1 cellular context compared by ENCODE assay signal in the genomic region with DNA sequence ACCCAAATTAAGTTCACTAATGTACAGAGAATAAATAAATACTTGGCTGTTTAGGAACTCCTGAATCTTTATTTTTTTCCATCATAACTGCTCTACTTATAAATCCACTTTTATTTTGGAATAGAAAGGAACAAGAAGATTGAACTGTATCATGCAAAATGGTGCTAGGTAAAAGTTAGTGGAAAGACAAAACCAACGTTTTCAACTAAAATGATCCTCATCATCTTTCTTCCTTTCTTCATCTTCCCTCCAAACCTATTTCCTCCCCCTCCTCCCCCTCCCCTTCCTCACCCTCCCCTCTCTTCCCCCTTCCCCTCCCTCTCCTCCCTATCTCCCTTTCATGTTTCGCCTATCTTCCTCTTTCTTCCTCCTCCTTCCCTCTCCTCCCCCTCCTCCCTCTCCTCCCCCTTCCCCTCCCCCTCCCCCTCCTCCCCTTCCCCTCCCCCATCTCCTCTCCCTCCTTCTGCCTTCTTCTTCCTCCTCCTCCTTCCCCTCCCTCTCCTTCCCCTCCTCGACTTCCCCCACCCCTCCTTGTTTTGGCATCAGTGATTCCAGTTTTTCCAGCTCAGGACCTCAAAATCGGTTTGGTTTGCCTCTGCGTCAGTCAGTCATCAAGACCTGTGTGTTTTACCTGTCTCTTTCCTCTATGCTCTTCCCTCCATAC.
TF ChIP-seq lines count a peak whose summit lies in the region.

No MANE protein-coding gene starts in this region.

TF ChIP-seq in GM23338, 12 proteins besides CTCF, POLR2A, EP300 and RAD21 (continued from another document):
- TF ChIP-seq, protein P1, sequence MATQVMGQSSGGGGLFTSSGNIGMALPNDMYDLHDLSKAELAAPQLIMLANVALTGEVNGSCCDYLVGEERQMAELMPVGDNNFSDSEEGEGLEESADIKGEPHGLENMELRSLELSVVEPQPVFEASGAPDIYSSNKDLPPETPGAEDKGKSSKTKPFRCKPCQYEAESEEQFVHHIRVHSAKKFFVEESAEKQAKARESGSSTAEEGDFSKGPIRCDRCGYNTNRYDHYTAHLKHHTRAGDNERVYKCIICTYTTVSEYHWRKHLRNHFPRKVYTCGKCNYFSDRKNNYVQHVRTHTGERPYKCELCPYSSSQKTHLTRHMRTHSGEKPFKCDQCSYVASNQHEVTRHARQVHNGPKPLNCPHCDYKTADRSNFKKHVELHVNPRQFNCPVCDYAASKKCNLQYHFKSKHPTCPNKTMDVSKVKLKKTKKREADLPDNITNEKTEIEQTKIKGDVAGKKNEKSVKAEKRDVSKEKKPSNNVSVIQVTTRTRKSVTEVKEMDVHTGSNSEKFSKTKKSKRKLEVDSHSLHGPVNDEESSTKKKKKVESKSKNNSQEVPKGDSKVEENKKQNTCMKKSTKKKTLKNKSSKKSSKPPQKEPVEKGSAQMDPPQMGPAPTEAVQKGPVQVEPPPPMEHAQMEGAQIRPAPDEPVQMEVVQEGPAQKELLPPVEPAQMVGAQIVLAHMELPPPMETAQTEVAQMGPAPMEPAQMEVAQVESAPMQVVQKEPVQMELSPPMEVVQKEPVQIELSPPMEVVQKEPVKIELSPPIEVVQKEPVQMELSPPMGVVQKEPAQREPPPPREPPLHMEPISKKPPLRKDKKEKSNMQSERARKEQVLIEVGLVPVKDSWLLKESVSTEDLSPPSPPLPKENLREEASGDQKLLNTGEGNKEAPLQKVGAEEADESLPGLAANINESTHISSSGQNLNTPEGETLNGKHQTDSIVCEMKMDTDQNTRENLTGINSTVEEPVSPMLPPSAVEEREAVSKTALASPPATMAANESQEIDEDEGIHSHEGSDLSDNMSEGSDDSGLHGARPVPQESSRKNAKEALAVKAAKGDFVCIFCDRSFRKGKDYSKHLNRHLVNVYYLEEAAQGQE (IDR thresholded peaks at IDR 0.05; ENCODE audit: unreplicated experiment) = no peak
- no peak for TF ChIP-seq ZNF114 (CRISPR knock-in tag; IDR thresholded peaks at IDR 0.05)
- TF ChIP-seq EZH2phosphoT487 (IDR thresholded peaks at IDR 0.05; ENCODE audit: unreplicated experiment) = no peak
- TF ChIP-seq, protein P2, sequence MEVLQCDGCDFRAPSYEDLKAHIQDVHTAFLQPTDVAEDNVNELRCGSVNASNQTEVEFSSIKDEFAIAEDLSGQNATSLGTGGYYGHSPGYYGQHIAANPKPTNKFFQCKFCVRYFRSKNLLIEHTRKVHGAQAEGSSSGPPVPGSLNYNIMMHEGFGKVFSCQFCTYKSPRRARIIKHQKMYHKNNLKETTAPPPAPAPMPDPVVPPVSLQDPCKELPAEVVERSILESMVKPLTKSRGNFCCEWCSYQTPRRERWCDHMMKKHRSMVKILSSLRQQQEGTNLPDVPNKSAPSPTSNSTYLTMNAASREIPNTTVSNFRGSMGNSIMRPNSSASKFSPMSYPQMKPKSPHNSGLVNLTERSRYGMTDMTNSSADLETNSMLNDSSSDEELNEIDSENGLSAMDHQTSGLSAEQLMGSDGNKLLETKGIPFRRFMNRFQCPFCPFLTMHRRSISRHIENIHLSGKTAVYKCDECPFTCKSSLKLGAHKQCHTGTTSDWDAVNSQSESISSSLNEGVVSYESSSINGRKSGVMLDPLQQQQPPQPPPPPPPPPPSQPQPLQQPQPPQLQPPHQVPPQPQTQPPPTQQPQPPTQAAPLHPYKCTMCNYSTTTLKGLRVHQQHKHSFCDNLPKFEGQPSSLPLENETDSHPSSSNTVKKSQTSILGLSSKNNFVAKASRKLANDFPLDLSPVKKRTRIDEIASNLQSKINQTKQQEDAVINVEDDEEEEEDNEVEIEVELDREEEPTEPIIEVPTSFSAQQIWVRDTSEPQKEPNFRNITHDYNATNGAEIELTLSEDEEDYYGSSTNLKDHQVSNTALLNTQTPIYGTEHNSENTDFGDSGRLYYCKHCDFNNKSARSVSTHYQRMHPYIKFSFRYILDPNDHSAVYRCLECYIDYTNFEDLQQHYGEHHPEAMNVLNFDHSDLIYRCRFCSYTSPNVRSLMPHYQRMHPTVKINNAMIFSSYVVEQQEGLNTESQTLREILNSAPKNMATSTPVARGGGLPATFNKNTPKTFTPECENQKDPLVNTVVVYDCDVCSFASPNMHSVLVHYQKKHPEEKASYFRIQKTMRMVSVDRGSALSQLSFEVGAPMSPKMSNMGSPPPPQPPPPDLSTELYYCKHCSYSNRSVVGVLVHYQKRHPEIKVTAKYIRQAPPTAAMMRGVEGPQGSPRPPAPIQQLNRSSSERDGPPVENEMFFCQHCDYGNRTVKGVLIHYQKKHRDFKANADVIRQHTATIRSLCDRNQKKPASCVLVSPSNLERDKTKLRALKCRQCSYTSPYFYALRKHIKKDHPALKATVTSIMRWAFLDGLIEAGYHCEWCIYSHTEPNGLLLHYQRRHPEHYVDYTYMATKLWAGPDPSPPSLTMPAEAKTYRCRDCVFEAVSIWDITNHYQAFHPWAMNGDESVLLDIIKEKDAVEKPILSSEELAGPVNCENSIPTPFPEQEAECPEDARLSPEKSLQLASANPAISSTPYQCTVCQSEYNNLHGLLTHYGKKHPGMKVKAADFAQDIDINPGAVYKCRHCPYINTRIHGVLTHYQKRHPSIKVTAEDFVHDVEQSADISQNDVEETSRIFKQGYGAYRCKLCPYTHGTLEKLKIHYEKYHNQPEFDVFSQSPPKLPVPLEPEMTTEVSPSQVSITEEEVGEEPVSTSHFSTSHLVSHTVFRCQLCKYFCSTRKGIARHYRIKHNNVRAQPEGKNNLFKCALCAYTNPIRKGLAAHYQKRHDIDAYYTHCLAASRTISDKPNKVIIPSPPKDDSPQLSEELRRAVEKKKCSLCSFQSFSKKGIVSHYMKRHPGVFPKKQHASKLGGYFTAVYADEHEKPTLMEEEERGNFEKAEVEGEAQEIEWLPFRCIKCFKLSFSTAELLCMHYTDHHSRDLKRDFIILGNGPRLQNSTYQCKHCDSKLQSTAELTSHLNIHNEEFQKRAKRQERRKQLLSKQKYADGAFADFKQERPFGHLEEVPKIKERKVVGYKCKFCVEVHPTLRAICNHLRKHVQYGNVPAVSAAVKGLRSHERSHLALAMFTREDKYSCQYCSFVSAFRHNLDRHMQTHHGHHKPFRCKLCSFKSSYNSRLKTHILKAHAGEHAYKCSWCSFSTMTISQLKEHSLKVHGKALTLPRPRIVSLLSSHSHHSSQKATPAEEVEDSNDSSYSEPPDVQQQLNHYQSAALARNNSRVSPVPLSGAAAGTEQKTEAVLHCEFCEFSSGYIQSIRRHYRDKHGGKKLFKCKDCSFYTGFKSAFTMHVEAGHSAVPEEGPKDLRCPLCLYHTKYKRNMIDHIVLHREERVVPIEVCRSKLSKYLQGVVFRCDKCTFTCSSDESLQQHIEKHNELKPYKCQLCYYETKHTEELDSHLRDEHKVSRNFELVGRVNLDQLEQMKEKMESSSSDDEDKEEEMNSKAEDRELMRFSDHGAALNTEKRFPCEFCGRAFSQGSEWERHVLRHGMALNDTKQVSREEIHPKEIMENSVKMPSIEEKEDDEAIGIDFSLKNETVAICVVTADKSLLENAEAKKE (CRISPR knock-in tag; IDR thresholded peaks at IDR 0.05) = no peak
- no peak for TF ChIP-seq ZNF331 (CRISPR knock-in tag; IDR thresholded peaks at IDR 0.05; ENCODE audit: low read depth)
